In the genomic region with DNA sequence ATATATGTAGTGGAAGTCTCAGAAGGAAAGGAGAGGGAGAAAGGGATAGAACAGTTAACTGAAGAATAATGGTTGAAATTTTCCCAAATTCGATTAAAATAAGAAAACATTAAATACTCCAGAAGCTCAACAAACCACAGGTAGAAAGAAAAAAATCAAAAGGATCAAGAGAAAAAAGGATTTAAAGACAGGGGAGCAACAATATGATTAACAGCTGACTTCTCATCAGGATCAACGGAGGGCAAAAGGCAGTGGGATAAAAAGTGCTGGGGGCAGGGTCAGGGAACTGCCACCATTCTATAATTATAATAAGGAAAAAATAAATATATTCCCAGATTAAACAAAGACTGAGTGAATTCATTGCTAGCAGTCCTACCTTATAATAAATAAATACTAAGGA, we compare ENCODE assay signal across 27 cellular contexts.
"Had no signal": no experiment of that assay in that cellular context is flagged by ENCODE, and none has a peak within 500 bp of the region (broad histone marks: within the 10 kb centered on the region; RNA-seq: fewer than 3 reads in every experiment).

No MANE protein-coding gene starts in this region.

- H3K4me1 ChIP-seq: colonic mucosa, esophagus muscularis mucosa, esophagus squamous epithelium, foreskin keratinocyte, gastrocnemius medialis, gastroesophageal sphincter, heart left ventricle, heart right ventricle had no signal

- H3K4me3 ChIP-seq: colonic mucosa, coronary artery, dorsolateral prefrontal cortex, esophagus muscularis mucosa, esophagus squamous epithelium, gastrocnemius medialis, gastroesophageal sphincter, heart left ventricle, heart right ventricle had no signal

- ATAC-seq: effector memory CD8-positive, alpha-beta T cell; esophagus mucosa; foreskin keratinocyte; gastrocnemius medialis; gastroesophageal sphincter; heart left ventricle; heart right ventricle had no signal

- FAIRE-seq: colon, endometrium, endothelial cell of umbilical vein had no signal

- H3K27ac ChIP-seq: colonic mucosa, coronary artery, dorsolateral prefrontal cortex, epithelial cell of prostate, esophagus muscularis mucosa, esophagus squamous epithelium, foreskin keratinocyte, gastrocnemius medialis, gastroesophageal sphincter, heart left ventricle, heart right ventricle had no signal

- DNase-seq: colonic mucosa; cortex of kidney; dermis blood vessel endothelial cell; dorsolateral prefrontal cortex; effector CD4-positive, alpha-beta T cell; effector CD8-positive, alpha-beta T cell; effector memory CD4-positive, alpha-beta T cell; effector memory CD8-positive, alpha-beta T cell; endodermal cell; erythroblast; esophagus squamous epithelium; foreskin fibroblast; foreskin keratinocyte; foreskin melanocyte; gastrocnemius medialis; glutamatergic neuron; head of caudate nucleus; heart left ventricle; heart right ventricle had no signal

- H3K9me3 ChIP-seq: colonic mucosa, esophagus muscularis mucosa, esophagus squamous epithelium, gastrocnemius medialis, gastroesophageal sphincter had no signal

- H3K27me3 ChIP-seq: colonic mucosa, dorsolateral prefrontal cortex, esophagus muscularis mucosa, esophagus squamous epithelium, gastrocnemius medialis, gastroesophageal sphincter, heart left ventricle, heart right ventricle had no signal

- H3K36me3 ChIP-seq: colonic mucosa, esophagus muscularis mucosa, esophagus squamous epithelium, gastrocnemius medialis, gastroesophageal sphincter, heart left ventricle, heart right ventricle had no signal
